In genomic region chr2:74181739-74182138, GRCh38 we compare ENCODE assay signal across 8 cellular contexts. TPM values are rescaled to one million over a fixed set of nuclear protein-coding genes. Genes with fewer than 3 reads are reported as not detected.
DNase-seq lines count a peak whose midpoint lies in the region; FAIRE-seq lines count a peak whose summit lies in the region.

No MANE protein-coding gene starts in this region.

- no peaks in the 10 kb centered on the region for H3K27me3 ChIP-seq in HUES48 (ENCODE audit: control insufficient read depth, insufficient read depth, low read length)
- no peaks in the 10 kb centered on the region for H3K27me3 ChIP-seq in mucosa of rectum (ENCODE audit: control insufficient read depth in 2 of 2, insufficient read depth in 2 of 2, low read length in 2 of 2)

- DNase-seq in AG20443 (ENCODE audit: low spot score) (peak; percentile 22), GM19239 (ENCODE audit: insufficient read length, low spot score) (peak; percentile 23), UCSD-AML1 (lab: John Stamatoyannopoulos, UW; ENCODE audit: unreplicated experiment) (peak; percentile 46), mesenteric fat pad (ENCODE audit: low spot score) (no peak), glomerular visceral epithelial cell (ENCODE audit: extremely low spot score) (no peak)
- no peak for DNase-seq in activated T-cell treated with anti-CD3 and anti-CD28 coated beads, Interleukin-2, amount 50 U/mL, for 1 hour

- H3K36me3 ChIP-seq in HUES48 (ENCODE audit: control insufficient read depth, insufficient read depth, low read length), result peaks cover 1% of the 10 kb centered on the region; the same call in 1 of the 2 replicates
- no peaks in the 10 kb centered on the region for H3K36me3 ChIP-seq in mucosa of rectum (ENCODE audit: control insufficient read depth in 2 of 2, insufficient read depth in 2 of 2, low read length in 2 of 2)

- H3K4me3 ChIP-seq in HUES48 (ENCODE audit: low read depth, low read length), result no peak overlapping the region
- no peak overlapping the region for H3K4me3 ChIP-seq in mucosa of rectum (ENCODE audit: low read length in 2 of 2)

- H3K4me1 ChIP-seq in HUES48 (ENCODE audit: control insufficient read depth, insufficient read depth, low read length) (peaks cover 13% of the 10 kb centered on the region), mucosa of rectum (ENCODE audit: control insufficient read depth in 2 of 2, insufficient read depth in 2 of 2, low read length in 2 of 2) (peaks cover 4 to 8% of the 10 kb centered on the region in 2 donors)

- H3K9ac ChIP-seq in HUES48 (ENCODE audit: low read depth, low read length) (no peak overlapping the region), mucosa of rectum (ENCODE audit: low read depth in 1 of 2, low read length in 2 of 2) (no peak overlapping the region)

- H3K27ac ChIP-seq in HUES48 (ENCODE audit: low read depth, low read length) (peak overlapping the region; percentile 40), mucosa of rectum (ENCODE audit: low read depth in 2 of 2, low read length in 2 of 2) (peak overlapping the region; percentile 3 to 4)

- H3K9me3 ChIP-seq in HUES48 (ENCODE audit: control insufficient read depth, insufficient read depth, low read length) (no peaks in the 10 kb centered on the region), mucosa of rectum (ENCODE audit: control insufficient read depth in 2 of 2, low read length in 2 of 2) (no peaks in the 10 kb centered on the region)

- peak; percentile 93 for FAIRE-seq in GM19239 (lab: Jason Lieb, UNC)

RNA-seq across cellular contexts. Expression of gene MOB1A, which starts 3.1 kb away (rescaled TPM):
- 109 TPM for total RNA-seq in mesenteric fat pad

RNA-seq across cellular contexts. Expression of gene MTHFD2, which starts 16.7 kb away (rescaled TPM):
- 47.4 TPM for total RNA-seq in mesenteric fat pad

RNA-seq across cellular contexts. Expression of gene BOLA3, which starts 34.0 kb away (rescaled TPM):
- 42.2 TPM for total RNA-seq in mesenteric fat pad

Comparison
In these comparisons a context has a peak if more than half of its experiments do, and no peak if none do; other contexts are left out.
1. DNase-seq: peak in AG20443 (single experiment), GM19239 (single experiment) and UCSD-AML1 (single experiment); none in mesenteric fat pad (single experiment), glomerular visceral epithelial cell (single experiment) and activated T-cell treated with anti-CD3 and anti-CD28 coated beads, Interleukin-2, amount 50 U/mL, for 1 hour (single experiment).